20 cellular contexts compared by ENCODE assay signal in the genomic region with DNA sequence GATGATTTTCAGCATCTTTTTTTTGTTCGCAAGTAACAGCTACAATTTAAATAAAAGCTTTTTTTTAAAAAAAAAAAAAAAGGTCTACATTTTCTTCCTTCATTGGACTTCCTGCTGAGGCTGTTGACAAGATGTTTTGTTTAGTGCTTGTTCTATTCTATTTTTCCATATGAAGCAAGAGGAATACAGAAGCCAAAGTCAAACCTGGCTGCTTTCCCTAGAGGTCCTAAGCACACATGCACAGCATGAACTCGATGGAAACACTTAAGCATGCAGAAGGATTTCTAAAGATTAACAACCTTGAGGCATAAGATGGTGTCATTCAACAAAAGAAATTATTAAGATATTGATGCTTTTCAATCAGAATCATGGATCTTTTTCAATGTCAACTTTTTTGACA.
DNase-seq lines count a peak whose midpoint lies in the region; ATAC-seq and TF ChIP-seq lines count a peak whose summit lies in the region.
"Had no signal": no experiment of that assay in that cellular context is flagged by ENCODE, and none has a peak within 500 bp of the region (broad histone marks: within the 10 kb centered on the region; RNA-seq: fewer than 3 reads in every experiment).

No MANE protein-coding gene starts in this region.

- no peak overlapping the region for H3K27ac Mint-ChIP-seq in WTC11
- H3K27ac Mint-ChIP-seq: B cell; CD4-positive, CD25-positive, alpha-beta regulatory T cell; CD8-positive, alpha-beta T cell had no signal

- POLR2A ChIA-PET in WTC11 (lab: Charles Lee) = interaction anchor here (0.6 kb wide), 1 partner anchor 220 kb away, joined by 3 read pairs; no protein-coding TSS in a partner anchor

- H3K36me3 ChIP-seq in HUES48 (ENCODE audit: control insufficient read depth, insufficient read depth, low read length) (no peaks in the 10 kb centered on the region), gastrocnemius medialis (no peaks in the 10 kb centered on the region)
- H3K36me3 ChIP-seq: BLaER1 had no signal

- H3K4me3 Mint-ChIP-seq in WTC11 = no peak overlapping the region
- H3K4me3 Mint-ChIP-seq: B cell; CD4-positive, CD25-positive, alpha-beta regulatory T cell; CD8-positive, alpha-beta T cell had no signal

- H3K9me3 ChIP-seq in HUES48 (ENCODE audit: control insufficient read depth, insufficient read depth, low read length) (no peaks in the 10 kb centered on the region), gastrocnemius medialis (no peaks in the 10 kb centered on the region)
- H3K9me3 ChIP-seq: A549, BLaER1, Caco-2 had no signal

- CTCF ChIA-PET in WTC11 (lab: Charles Lee) = interaction anchor here (2.1 kb wide), 1 partner anchor 18 kb away, joined by 11 read pairs; no protein-coding TSS in a partner anchor

- ATAC-seq in WTC11 (peak; percentile 14; the same call in 1 of the 2 replicates), gastrocnemius medialis (peak; percentile 41 to 56), GM18498 (IDR thresholded peaks at IDR 0.05; ENCODE audit: unreplicated experiment) (no peak), HG02885 (IDR thresholded peaks at IDR 0.05; ENCODE audit: poor library complexity, unreplicated experiment) (no peak)
- ATAC-seq: A549; CD8-positive, alpha-beta T cell had no signal

- H3K27me3 Mint-ChIP-seq in WTC11 (ENCODE audit: low read depth) = no peaks in the 10 kb centered on the region
- H3K27me3 Mint-ChIP-seq: B cell; CD4-positive, CD25-positive, alpha-beta regulatory T cell had no signal

- H3K9me3 Mint-ChIP-seq in WTC11 = no peaks in the 10 kb centered on the region

- no peaks in the 10 kb centered on the region for H3K27me3 ChIP-seq in HUES48 (ENCODE audit: control insufficient read depth, insufficient read depth, low read length)
- no peaks in the 10 kb centered on the region for H3K27me3 ChIP-seq in gastrocnemius medialis
- H3K27me3 ChIP-seq: BLaER1 had no signal

- H3K9ac ChIP-seq in HUES48 (ENCODE audit: low read depth, low read length) = no peak overlapping the region
- H3K9ac ChIP-seq: BLaER1 had no signal

- H3K4me1 Mint-ChIP-seq in WTC11 = peaks cover 52% of the 10 kb centered on the region
- H3K4me1 Mint-ChIP-seq: B cell; CD4-positive, CD25-positive, alpha-beta regulatory T cell had no signal

- H3K4me1 ChIP-seq in HUES48 (ENCODE audit: control insufficient read depth, insufficient read depth, low read length) = peaks cover 29% of the 10 kb centered on the region
- H3K4me1 ChIP-seq in gastrocnemius medialis = peaks cover 2 to 12% of the 10 kb centered on the region in 2 donors
- H3K4me1 ChIP-seq: A549, Caco-2 had no signal

- peak overlapping the region; percentile 33 for H3K27ac ChIP-seq in HUES48 (ENCODE audit: low read depth, low read length)
- peak overlapping the region; percentile 20 to 59 (median 48) for H3K27ac ChIP-seq in gastrocnemius medialis
- H3K27ac ChIP-seq: A549, BLaER1, C4-2B had no signal

- H3K36me3 Mint-ChIP-seq in WTC11 = peaks cover 8% of the 10 kb centered on the region; the same call in 1 of the 2 replicates
- H3K36me3 Mint-ChIP-seq: CD4-positive, CD25-positive, alpha-beta regulatory T cell; CD8-positive, alpha-beta T cell had no signal

- H3K4me3 ChIP-seq in HUES48 (ENCODE audit: low read depth, low read length) = no peak overlapping the region
- no peak overlapping the region for H3K4me3 ChIP-seq in gastrocnemius medialis
- H3K4me3 ChIP-seq: A549, BLaER1 had no signal

- DNase-seq in NCI-H2107 treated with DMSO at 0.1 percent for 48 hours (lab: John Stamatoyannopoulos, UW; ENCODE audit: unreplicated experiment) = peak; percentile 8
- DNase-seq in NCI-H2107 (lab: John Stamatoyannopoulos, UW) = no peak
- DNase-seq in WTC11 (ENCODE audit: low spot score) = no peak
- no peak for DNase-seq in gastrocnemius medialis
- no peak for DNase-seq in AG08395 (ENCODE audit: low spot score)
- DNase-seq: 8988T; ACHN; Caco-2; CD4-positive, CD25-positive, alpha-beta regulatory T cell; CD8-positive, alpha-beta T cell; GF-D8; H7; HCEC 1CT had no signal

- intact Hi-C loops in gastrocnemius medialis (cut with DNase I; ENCODE audit: low total_unique reads) = no loop called here

- TF ChIP-seq CTCF in WTC11 (IDR thresholded peaks at IDR 0.05) (no peak), gastrocnemius medialis (IDR thresholded peaks at IDR 0.05 in 4 of 5, conservative IDR thresholded peaks at IDR 0.05 in 1 of 5) (no peak)

- no peak for TF ChIP-seq POLR2A in gastrocnemius medialis (IDR thresholded peaks at IDR 0.05)

- in situ Hi-C loops in gastrocnemius medialis (cut with MboI; ENCODE audit: low sequenced_read_pairs in 4 of 4) = loop anchor here in 1 of 4 donors (25.0 kb wide), 1 partner anchor 114 kb away; the partner anchor contains the start of gene ADCY2

TF ChIP-seq in WTC11, 78 proteins besides CTCF, POLR2A, EP300 and RAD21:
- no peak for TF ChIP-seq ZSCAN18 (CRISPR knock-in tag; IDR thresholded peaks at IDR 0.05)
- no peak for TF ChIP-seq AR (CRISPR knock-in tag; IDR thresholded peaks at IDR 0.05)
- TF ChIP-seq ZNF263 (CRISPR knock-in tag; IDR thresholded peaks at IDR 0.05; ENCODE audit: low read depth) = no peak
- TF ChIP-seq SMAD3 (CRISPR knock-in tag; IDR thresholded peaks at IDR 0.05; ENCODE audit: borderline replicate concordance) = no peak
- TF ChIP-seq RORB (CRISPR knock-in tag; IDR thresholded peaks at IDR 0.05) = no peak
- no peak for TF ChIP-seq KAT7 (CRISPR knock-in tag; IDR thresholded peaks at IDR 0.05; ENCODE audit: borderline replicate concordance)
- no peak for TF ChIP-seq TP53 (CRISPR knock-in tag; IDR thresholded peaks at IDR 0.05)
- TF ChIP-seq NFATC4 (CRISPR knock-in tag; IDR thresholded peaks at IDR 0.05) = no peak

Comparison
In these comparisons a context has a peak if more than half of its experiments do, and no peak if none do; other contexts are left out.
1. ATAC-seq: peak in WTC11 (single experiment) and gastrocnemius medialis (2 of 2); none in GM18498 (single experiment) and HG02885 (single experiment).